ENCODE assay signal across 1 cellular context in genomic region chr20:24993337-24994185, GRCh38.
TF ChIP-seq lines count a peak whose summit lies in the region.

No MANE protein-coding gene starts in this region.

TF ChIP-seq in HepG2, 621 proteins besides CTCF, POLR2A, EP300 and RAD21 (continued from another document):
- TF ChIP-seq, protein P1, sequence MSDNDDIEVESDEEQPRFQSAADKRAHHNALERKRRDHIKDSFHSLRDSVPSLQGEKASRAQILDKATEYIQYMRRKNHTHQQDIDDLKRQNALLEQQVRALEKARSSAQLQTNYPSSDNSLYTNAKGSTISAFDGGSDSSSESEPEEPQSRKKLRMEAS (IDR thresholded peaks at IDR 0.05) = no peak
- no peak for TF ChIP-seq SNRNP70 (IDR thresholded peaks at IDR 0.05; ENCODE audit: low read depth, low read length)
- TF ChIP-seq ZNF24 (IDR thresholded peaks at IDR 0.05) = no peak
- TF ChIP-seq STAG1 (CRISPR knock-in tag; IDR thresholded peaks at IDR 0.05) = peak; percentile 68
- TF ChIP-seq PPARG (CRISPR knock-in tag; conservative IDR thresholded peaks at IDR 0.05) = 0 out of 2 replicates have a peak, but pooled peaks have one; percentile 37
- TF ChIP-seq ZNF572 (CRISPR knock-in tag; IDR thresholded peaks at IDR 0.05) = 0 out of 2 replicates have a peak, but pooled peaks have one; percentile 16
- no peak for TF ChIP-seq RCOR2 (CRISPR knock-in tag; IDR thresholded peaks at IDR 0.05)
- TF ChIP-seq ELF3 (CRISPR knock-in tag; IDR thresholded peaks at IDR 0.05) = 0 out of 2 replicates have a peak, but pooled peaks have one; percentile 19
- TF ChIP-seq GPN1 (CRISPR knock-in tag; IDR thresholded peaks at IDR 0.05; ENCODE audit: borderline replicate concordance) = no peak
- no peak for TF ChIP-seq TARDBP (CRISPR knock-in tag; IDR thresholded peaks at IDR 0.05)
- 0 out of 2 replicates have a peak, but pooled peaks have one; percentile 11 for TF ChIP-seq SMC3 (IDR thresholded peaks at IDR 0.05; ENCODE audit: low read length)
